In the genomic region with DNA sequence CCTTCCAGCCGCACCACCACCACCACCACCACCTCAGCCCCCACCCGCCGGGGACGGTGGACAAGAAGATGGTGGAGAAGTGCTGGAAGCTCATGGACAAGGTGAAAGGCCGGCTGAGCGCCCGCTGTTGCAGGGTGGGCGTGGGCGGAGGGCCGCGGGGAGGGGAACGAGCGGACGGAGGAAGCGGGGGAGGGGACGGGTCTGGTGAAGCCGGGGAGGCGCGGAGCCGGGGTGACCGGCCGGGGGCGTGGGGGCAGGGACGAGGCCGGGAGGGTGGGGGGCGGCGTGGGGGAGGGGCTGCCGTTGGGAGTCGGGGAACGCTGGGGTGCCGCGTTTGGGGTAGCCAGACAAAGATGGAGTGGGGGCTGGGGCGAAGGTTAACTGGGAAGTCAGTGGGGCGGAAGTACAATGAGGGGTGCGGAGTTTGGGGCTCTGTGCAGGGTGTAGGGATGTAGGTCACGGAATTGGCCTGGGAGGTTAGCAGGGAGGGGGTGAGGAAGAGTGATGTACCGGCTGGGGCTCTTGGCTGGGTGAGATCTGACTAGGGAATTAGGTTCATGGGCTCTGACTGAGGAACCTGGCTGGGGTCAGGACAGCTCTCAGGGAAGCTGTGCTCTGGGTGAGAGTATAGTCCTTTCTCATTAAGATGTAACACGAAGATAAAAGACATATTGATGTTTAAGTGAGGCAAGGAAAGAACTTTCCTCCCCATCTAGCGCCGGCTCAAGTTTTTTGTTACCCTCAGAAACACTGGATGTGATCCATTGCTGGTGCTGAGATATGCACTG, we compare ENCODE assay signal across 1 cellular context.
TF ChIP-seq lines count a peak whose summit lies in the region.

No MANE protein-coding gene starts in this region.

TF ChIP-seq in GM12878, 131 proteins besides CTCF, POLR2A, EP300 and RAD21 (continued from another document):
- TF ChIP-seq, protein P1, sequence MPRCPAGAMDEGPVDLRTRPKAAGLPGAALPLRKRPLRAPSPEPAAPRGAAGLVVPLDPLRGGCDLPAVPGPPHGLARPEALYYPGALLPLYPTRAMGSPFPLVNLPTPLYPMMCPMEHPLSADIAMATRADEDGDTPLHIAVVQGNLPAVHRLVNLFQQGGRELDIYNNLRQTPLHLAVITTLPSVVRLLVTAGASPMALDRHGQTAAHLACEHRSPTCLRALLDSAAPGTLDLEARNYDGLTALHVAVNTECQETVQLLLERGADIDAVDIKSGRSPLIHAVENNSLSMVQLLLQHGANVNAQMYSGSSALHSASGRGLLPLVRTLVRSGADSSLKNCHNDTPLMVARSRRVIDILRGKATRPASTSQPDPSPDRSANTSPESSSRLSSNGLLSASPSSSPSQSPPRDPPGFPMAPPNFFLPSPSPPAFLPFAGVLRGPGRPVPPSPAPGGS (IDR thresholded peaks at IDR 0.05; ENCODE audit: borderline replicate concordance, insufficient read depth, low read depth, low read length, poor library complexity, severe bottlenecking) = no peak
- no peak for TF ChIP-seq YBX1 (IDR thresholded peaks at IDR 0.05)
- no peak for TF ChIP-seq MYC (IDR thresholded peaks at IDR 0.05; ENCODE audit: insufficient read depth, insufficient read length, insufficient replicate concordance, low read length, severe bottlenecking)
- TF ChIP-seq EED (IDR thresholded peaks at IDR 0.05; ENCODE audit: low read depth) = no peak; the same call in 1 of the 2 replicates
- TF ChIP-seq SIN3A (IDR thresholded peaks at IDR 0.05; ENCODE audit: low read depth, low read length) = 0 out of 2 replicates have a peak, but pooled peaks have one; percentile 15
- TF ChIP-seq, protein P2, sequence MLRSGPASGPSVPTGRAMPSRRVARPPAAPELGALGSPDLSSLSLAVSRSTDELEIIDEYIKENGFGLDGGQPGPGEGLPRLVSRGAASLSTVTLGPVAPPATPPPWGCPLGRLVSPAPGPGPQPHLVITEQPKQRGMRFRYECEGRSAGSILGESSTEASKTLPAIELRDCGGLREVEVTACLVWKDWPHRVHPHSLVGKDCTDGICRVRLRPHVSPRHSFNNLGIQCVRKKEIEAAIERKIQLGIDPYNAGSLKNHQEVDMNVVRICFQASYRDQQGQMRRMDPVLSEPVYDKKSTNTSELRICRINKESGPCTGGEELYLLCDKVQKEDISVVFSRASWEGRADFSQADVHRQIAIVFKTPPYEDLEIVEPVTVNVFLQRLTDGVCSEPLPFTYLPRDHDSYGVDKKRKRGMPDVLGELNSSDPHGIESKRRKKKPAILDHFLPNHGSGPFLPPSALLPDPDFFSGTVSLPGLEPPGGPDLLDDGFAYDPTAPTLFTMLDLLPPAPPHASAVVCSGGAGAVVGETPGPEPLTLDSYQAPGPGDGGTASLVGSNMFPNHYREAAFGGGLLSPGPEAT (IDR thresholded peaks at IDR 0.05; ENCODE audit: low read depth) = no peak
